ENCODE assay signal across 8 cellular contexts in genomic region chr6:41732601-41733348, GRCh38. TPM values are rescaled to one million over a fixed set of nuclear protein-coding genes. Genes with fewer than 3 reads are reported as not detected.
A peak's percentile ranks its signal among the peaks of the same experiment; 100 is the strongest.
DNase-seq lines count a peak whose midpoint lies in the region; ATAC-seq and TF ChIP-seq lines count a peak whose summit lies in the region.

No MANE protein-coding gene starts in this region.

- H3K9me3 Mint-ChIP-seq in activated CD4-positive, alpha-beta memory T cell treated with anti-CD3 and anti-CD28 coated beads, Interleukin-2, amount 10 ng/mL, durations not matched to agents 7 days and 5 days = no peaks in the 10 kb centered on the region

- ATAC-seq in heart left ventricle (no peak), Right ventricle myocardium inferior (no peak), HG03469 (IDR thresholded peaks at IDR 0.05; ENCODE audit: unreplicated experiment) (peak; percentile 21), left lung (no peak)

- CTCF ChIA-PET in activated CD4-positive, alpha-beta memory T cell treated with anti-CD3 and anti-CD28 coated beads, Interleukin-2, amount 10 ng/mL, durations not matched to agents 7 days and 5 days (lab: Charles Lee) = interaction anchor here (0.9 to 2.8 kb wide), 6 partner anchors 9 to 311 kb away, joined by 3 to 12 read pairs (median 6); no protein-coding TSS in a partner anchor

- POLR2A ChIA-PET in activated CD4-positive, alpha-beta memory T cell treated with anti-CD3 and anti-CD28 coated beads, Interleukin-2, amount 10 ng/mL, durations not matched to agents 7 days and 5 days (lab: Charles Lee) = interaction anchor here (0.9 to 3.7 kb wide), 8 partner anchors 16 to 318 kb away, joined by 3 to 35 read pairs (median 5); partner anchors contain the start of genes BYSL, MED20, TAF8 and TOMM6

- WGBS in heart left ventricle, 4 donors = 47 to 60% (median 54%) methylated on average over 5 to 8 of the region's 8 CpGs

- H3K36me3 ChIP-seq in heart left ventricle (peaks cover 0 to 3% (median 0%) of the 10 kb centered on the region in 9 donors), left lung (peaks cover 0 to 5% of the 10 kb centered on the region in 2 donors)

- H3K9me3 ChIP-seq in heart left ventricle (no peaks in the 10 kb centered on the region), left lung (no peaks in the 10 kb centered on the region)

- H3K36me3 Mint-ChIP-seq in activated CD4-positive, alpha-beta memory T cell treated with anti-CD3 and anti-CD28 coated beads, Interleukin-2, amount 10 ng/mL, durations not matched to agents 7 days and 5 days (ENCODE audit: low read depth) = no peaks in the 10 kb centered on the region

- H3K4me1 ChIP-seq in heart left ventricle (peaks cover 17 to 70% (median 57%) of the 10 kb centered on the region in 12 donors), left lung (peaks cover 12 to 68% of the 10 kb centered on the region in 2 donors)

- H3K27ac ChIP-seq in heart left ventricle (peak overlapping the region; percentile 98 to 100 (median 98)), left lung (peak overlapping the region in 1 of 2 donors; percentile 98)

- no peak for TF ChIP-seq POLR2A in heart left ventricle (IDR thresholded peaks at IDR 0.05)

- intact Hi-C loops in heart left ventricle (cut with DNase I) = no loop called here
- intact Hi-C loops in Right ventricle myocardium inferior (cut with DNase I) = no loop called here
- intact Hi-C loops in left lung (cut with DNase I) = no loop called here

- H3K4me3 ChIP-seq in heart left ventricle = peak overlapping the region in 9 of 12 donors; percentile 75 to 100 (median 95)
- peak overlapping the region; percentile 4 for H3K4me3 ChIP-seq in epithelial cell of esophagus (ENCODE audit: low read length)
- H3K4me3 ChIP-seq in retinal pigment epithelial cell (ENCODE audit: low read length) = peak overlapping the region; percentile 4
- H3K4me3 ChIP-seq in left lung = peak overlapping the region in 1 of 2 donors; percentile 89

- peaks cover 40% of the 10 kb centered on the region for H3K4me1 Mint-ChIP-seq in activated CD4-positive, alpha-beta memory T cell treated with anti-CD3 and anti-CD28 coated beads, Interleukin-2, amount 10 ng/mL, durations not matched to agents 7 days and 5 days

- peaks cover 2% of the 10 kb centered on the region for H3K27me3 Mint-ChIP-seq in activated CD4-positive, alpha-beta memory T cell treated with anti-CD3 and anti-CD28 coated beads, Interleukin-2, amount 10 ng/mL, durations not matched to agents 7 days and 5 days

- DNase-seq in heart left ventricle (peak in 2 of 5 donors; percentile 25 to 43), Right ventricle myocardium inferior (ENCODE audit: missing footprints) (no peak), epithelial cell of esophagus (ENCODE audit: low read depth) (peak; percentile 53), retinal pigment epithelial cell (ENCODE audit: low read depth) (peak; percentile 21), left lung (no peak), DMS153 treated with DMSO at 0.1 percent for 48 hours (lab: John Stamatoyannopoulos, UW; ENCODE audit: unreplicated experiment) (no peak)
- DNase-seq in activated CD4-positive, alpha-beta memory T cell treated with anti-CD3 and anti-CD28 coated beads, Interleukin-2, amount 10 ng/mL, durations not matched to agents 7 days and 5 days = peak; percentile 60

- no peaks in the 10 kb centered on the region for H3K27me3 ChIP-seq in heart left ventricle
- no peaks in the 10 kb centered on the region for H3K27me3 ChIP-seq in left lung

- TF ChIP-seq CTCF in heart left ventricle (IDR thresholded peaks at IDR 0.05) = no peak
- TF ChIP-seq CTCF in epithelial cell of esophagus (IDR thresholded peaks at IDR 0.05; ENCODE audit: insufficient read depth, low read depth, low read length, missing control alignments) = no peak
- TF ChIP-seq CTCF in retinal pigment epithelial cell (conservative IDR thresholded peaks at IDR 0.05; ENCODE audit: low read depth, low read length) = no peak
- TF ChIP-seq CTCF in left lung (IDR thresholded peaks at IDR 0.05) = no peak

- H3K4me3 Mint-ChIP-seq in activated CD4-positive, alpha-beta memory T cell treated with anti-CD3 and anti-CD28 coated beads, Interleukin-2, amount 10 ng/mL, durations not matched to agents 7 days and 5 days = peak overlapping the region; percentile 81

- peak overlapping the region; percentile 84 for H3K27ac Mint-ChIP-seq in activated CD4-positive, alpha-beta memory T cell treated with anti-CD3 and anti-CD28 coated beads, Interleukin-2, amount 10 ng/mL, durations not matched to agents 7 days and 5 days

RNA-seq across cellular contexts. Expression of gene TFEB, which starts 2.6 kb away (rescaled TPM):
- 10 to 100 TPM; 26.2 to 47.2 (median 41.1) TPM for total RNA-seq in heart left ventricle
- 10 to 100 TPM; 37.7 to 40.1 TPM for polyA plus RNA-seq in heart left ventricle
- 39.5 TPM for total RNA-seq in Right ventricle myocardium inferior
- total RNA-seq in activated CD4-positive, alpha-beta memory T cell treated with anti-CD3 and anti-CD28 coated beads, Interleukin-2, amount 10 ng/mL, durations not matched to agents 7 days and 5 days = 10 to 100 TPM; 14.9 to 15.0 TPM
- total RNA-seq in left lung = 10 to 100 TPM; 22.0 to 37.0 TPM

RNA-seq across cellular contexts. Expression of gene PGC, which starts 14.4 kb away (rescaled TPM):
- total RNA-seq in heart left ventricle = not detected
- 1 to 10 TPM in 1 of 2 donors, not detected in 1; 1.1 TPM for polyA plus RNA-seq in heart left ventricle
- total RNA-seq in Right ventricle myocardium inferior = not detected
- total RNA-seq in activated CD4-positive, alpha-beta memory T cell treated with anti-CD3 and anti-CD28 coated beads, Interleukin-2, amount 10 ng/mL, durations not matched to agents 7 days and 5 days = not detected
- 100 to 1,000 TPM; 175 to 266 TPM for total RNA-seq in left lung

RNA-seq across cellular contexts. Expression of gene FRS3, which starts 46.9 kb away (rescaled TPM):
- 1 to 10 TPM; 3.8 to 6.8 (median 5.1) TPM for total RNA-seq in heart left ventricle
- 1 to 10 TPM; 3.2 to 5.7 TPM for polyA plus RNA-seq in heart left ventricle
- total RNA-seq in Right ventricle myocardium inferior = 5.1 TPM
- 1 to 10 TPM; 4.0 to 4.2 TPM for total RNA-seq in activated CD4-positive, alpha-beta memory T cell treated with anti-CD3 and anti-CD28 coated beads, Interleukin-2, amount 10 ng/mL, durations not matched to agents 7 days and 5 days
- 1 to 10 TPM; 5.3 to 5.7 TPM for total RNA-seq in left lung

RNA-seq across cellular contexts. Expression of gene PRICKLE4, which starts 47.8 kb away (rescaled TPM):
- total RNA-seq in heart left ventricle = 1 to 10 TPM; 1.1 to 3.7 (median 1.9) TPM
- 1 to 10 TPM; 1.9 to 3.9 TPM for polyA plus RNA-seq in heart left ventricle
- 3.3 TPM for total RNA-seq in Right ventricle myocardium inferior
- not detected for total RNA-seq in activated CD4-positive, alpha-beta memory T cell treated with anti-CD3 and anti-CD28 coated beads, Interleukin-2, amount 10 ng/mL, durations not matched to agents 7 days and 5 days
- 10 to 100 TPM in 1 of 2 donors, 1 to 10 TPM in 1; 7.9 to 13.1 TPM for total RNA-seq in left lung

RNA-seq across cellular contexts. Expression of gene TOMM6, which starts 54.7 kb away (rescaled TPM):
- total RNA-seq in heart left ventricle (100 to 1,000 TPM; 158 to 225 (median 182) TPM), Right ventricle myocardium inferior (226 TPM), left lung (100 to 1,000 TPM; 169 to 176 TPM)
- 100 to 1,000 TPM; 171 to 277 TPM for polyA plus RNA-seq in heart left ventricle
- 100 to 1,000 TPM; 126 to 130 TPM for total RNA-seq in activated CD4-positive, alpha-beta memory T cell treated with anti-CD3 and anti-CD28 coated beads, Interleukin-2, amount 10 ng/mL, durations not matched to agents 7 days and 5 days

Comparison
In these comparisons a context has a peak if more than half of its experiments do, and no peak if none do; other contexts are left out.
1. DNase-seq: peak in activated CD4-positive, alpha-beta memory T cell treated with anti-CD3 and anti-CD28 coated beads, Interleukin-2, amount 10 ng/mL, durations not matched to agents 7 days and 5 days (single experiment), epithelial cell of esophagus (single experiment) and retinal pigment epithelial cell (single experiment); none in Right ventricle myocardium inferior (single experiment), left lung (0 of 2) and DMS153 treated with DMSO at 0.1 percent for 48 hours (single experiment).
2. RNA of gene PGC, which starts 14.4 kb away (total RNA-seq): 175 to 266 TPM in left lung; not detected in heart left ventricle, not detected in Right ventricle myocardium inferior (single experiment) and not detected in activated CD4-positive, alpha-beta memory T cell treated with anti-CD3 and anti-CD28 coated beads, Interleukin-2, amount 10 ng/mL, durations not matched to agents 7 days and 5 days; every median in the first group is over 100 times any median in the second.